Comparison of ENCODE assay signal across 9 cellular contexts in genomic region chr11:67415501-67416304, GRCh38. TPM values are rescaled to one million over a fixed set of nuclear protein-coding genes. Genes with fewer than 3 reads are reported as not detected.
A peak's percentile ranks its signal among the peaks of the same experiment; 100 is the strongest.
DNase-seq lines count a peak whose midpoint lies in the region; ATAC-seq and TF ChIP-seq lines count a peak whose summit lies in the region.
"Had no signal": no experiment of that assay in that cellular context is flagged by ENCODE, and none has a peak within 500 bp of the region (broad histone marks: within the 10 kb centered on the region; RNA-seq: fewer than 3 reads in every experiment).

A gene with protein sequence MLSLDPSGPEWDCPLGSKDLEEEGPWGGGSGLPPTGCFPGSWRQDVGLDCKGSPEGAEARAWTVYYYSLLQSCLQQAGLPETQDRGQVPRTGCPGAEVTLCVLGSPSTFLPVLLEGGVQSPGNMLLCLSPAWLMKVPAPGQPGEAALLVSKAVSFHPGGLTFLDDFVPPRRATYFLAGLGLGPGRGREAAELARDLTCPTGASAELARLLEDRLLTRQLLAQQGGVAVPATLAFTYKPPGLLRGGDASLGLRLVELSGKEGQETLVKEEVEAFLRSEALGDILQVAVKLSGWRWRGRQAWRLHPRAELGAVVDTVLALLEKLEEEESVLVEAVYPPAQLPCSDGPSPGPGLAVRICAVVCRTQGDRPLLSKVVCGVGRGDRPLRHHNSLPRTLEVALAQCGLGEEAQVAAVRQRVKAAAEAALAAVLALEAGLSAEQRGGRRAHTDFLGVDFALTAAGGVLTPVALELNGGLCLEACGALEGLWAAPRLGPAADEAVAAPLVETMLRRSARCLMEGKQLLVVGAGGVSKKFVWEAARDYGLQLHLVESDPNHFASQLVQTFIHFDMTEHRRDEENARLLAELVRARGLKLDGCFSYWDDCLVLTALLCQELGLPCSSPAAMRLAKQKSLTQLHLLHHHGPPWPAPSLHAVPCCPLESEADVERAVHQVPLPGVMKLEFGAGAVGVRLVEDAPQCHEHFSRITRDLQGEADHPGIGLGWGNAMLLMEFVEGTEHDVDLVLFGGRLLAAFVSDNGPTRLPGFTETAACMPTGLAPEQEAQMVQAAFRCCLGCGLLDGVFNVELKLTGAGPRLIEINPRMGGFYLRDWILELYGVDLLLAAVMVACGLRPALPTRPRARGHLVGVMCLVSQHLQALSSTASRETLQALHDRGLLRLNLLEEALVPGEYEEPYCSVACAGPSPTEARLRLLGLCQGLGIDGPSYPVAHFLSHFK (plus strand): TSS chr11:67415678. CDS start chr11:67416200, 522 bp downstream.

- no peak for ATAC-seq in GM21447 (IDR thresholded peaks at IDR 0.05; ENCODE audit: unreplicated experiment)
- no peak for ATAC-seq in GM19324 (IDR thresholded peaks at IDR 0.05; ENCODE audit: low FRiP score, unreplicated experiment)

- DNase-seq in AG10803 (ENCODE audit: low read depth) (no peak), NCI-H510A treated with DMSO at 0.1 percent for 48 hours (lab: John Stamatoyannopoulos, UW) (peak; percentile 29), GM19238 (ENCODE audit: insufficient read length, low spot score) (no peak), A172 (ENCODE audit: low spot score) (no peak)

- H3K4me3 ChIP-seq in AG10803 (ENCODE audit: low read length) (peak within 1 kb of the TSS; percentile 37), endocrine pancreas (ENCODE audit: control insufficient read depth, insufficient read depth, low read length) (no peak within 1 kb of the TSS)

- H3K9ac ChIP-seq in endocrine pancreas (ENCODE audit: control insufficient read depth, insufficient read depth, low read length), result peak within 1 kb of the TSS; percentile 63

- H3K9me3 Mint-ChIP-seq in nephron, result no peaks in the 10 kb centered on the region

- H3K27me3 Mint-ChIP-seq in nephron (ENCODE audit: low read depth), result peaks cover 49% of the 10 kb centered on the region

- H3K9me3 ChIP-seq in endocrine pancreas (ENCODE audit: control insufficient read depth, low read length), result no peaks in the 10 kb centered on the region

- H3K4me1 ChIP-seq in endocrine pancreas (ENCODE audit: control insufficient read depth, insufficient read depth, low read length), result no peaks in the 10 kb centered on the region

- peak within 1 kb of the TSS; percentile 65 to 81 (median 78) for H3K4me3 Mint-ChIP-seq in nephron

- peaks cover 2% of the 10 kb centered on the region for H3K27me3 ChIP-seq in endocrine pancreas (ENCODE audit: control insufficient read depth, insufficient read depth, low read length)

- TF ChIP-seq CTCF in AG10803 (conservative IDR thresholded peaks at IDR 0.05; ENCODE audit: low read length) (no peak), nephron (IDR thresholded peaks at IDR 0.05; ENCODE audit: unreplicated experiment in 3 of 3) (no peak)

- H3K27ac Mint-ChIP-seq in nephron, result peak within 1 kb of the TSS; percentile 63 to 89 (median 67)

- H3K36me3 Mint-ChIP-seq in nephron (ENCODE audit: low read depth), result no peaks in the 10 kb centered on the region

- no peaks in the 10 kb centered on the region for H3K36me3 ChIP-seq in endocrine pancreas (ENCODE audit: control insufficient read depth, insufficient read depth, low read length)

- peaks cover 32% of the 10 kb centered on the region for H3K4me1 Mint-ChIP-seq in nephron

RNA-seq across cellular contexts. Expression of the gene that starts here (rescaled TPM):
- 0.05 TPM in 1 of 2 replicates, not detected in the other for total RNA-seq in A172 (2014; rRNA removed; shearing (Covaris generic))
- total RNA-seq: HT1080 had no signal
